8 cellular contexts compared by ENCODE assay signal in genomic region chr3:129650256-129650872, GRCh38. TPM values are rescaled to one million over a fixed set of nuclear protein-coding genes. Genes with fewer than 3 reads are reported as not detected.
DNase-seq lines count a peak whose midpoint lies in the region; ATAC-seq, FAIRE-seq and TF ChIP-seq lines count a peak whose summit lies in the region.

No MANE protein-coding gene starts in this region.

- H2AFZ ChIP-seq in Karpas-422 (ENCODE audit: low read length) (no peak overlapping the region), GM12878 (ENCODE audit: control insufficient read depth, low read depth, low read length) (no peak overlapping the region; the same call in 1 of the 2 replicates)

- DNase-seq in Daoy (ENCODE audit: low read depth) (peak; percentile 71), Karpas-422 (peak; percentile 92), T-helper 1 cell (peak in 4 of 5 donors; percentile 18 to 50 (median 33)), GM12878 (ENCODE audit: low read depth, low spot score) (no peak), iPS-NIHi7 (ENCODE audit: extremely low spot score) (peak; percentile 76)
- DNase-seq in stimulated activated CD4-positive, alpha-beta T cell treated with anti-CD3 and anti-CD28 coated beads, Interleukin-12 subunit alpha, Interleukin-12 subunit beta, amount 100 ng/mL, for 4 hours = peak; percentile 35

- CTCF ChIA-PET in GM12878 (lab: Yijun Ruan, JAX) = interaction anchor here (0.7 to 5.5 kb wide), 15 partner anchors 13 to 295 kb away, joined by 3 to 151 read pairs (median 3); no protein-coding TSS in a partner anchor

- no peaks in the 10 kb centered on the region for H3K9me2 ChIP-seq in Karpas-422 (replicated peaks; ENCODE audit: insufficient read depth, low read length)

- TF ChIP-seq POLR2A in GM12878 (IDR thresholded peaks at IDR 0.05; ENCODE audit: low read depth, low read length) = no peak

- H3K9ac ChIP-seq in Karpas-422 (ENCODE audit: low read length) (peak overlapping the region; percentile 38), GM12878 (ENCODE audit: control insufficient read depth, insufficient read depth, low read length) (no peak overlapping the region)

- WGBS in GM12878 (ENCODE audit: insufficient coverage, insufficient replicate concordance, low lambda C conversion rate, missing lambda C conversion rate) = 18% methylated on average over 7 of the region's 7 CpGs

- peak overlapping the region; percentile 46; the same call in 1 of the 2 replicates for H3K27ac ChIP-seq in Karpas-422 (ENCODE audit: low read length)
- no peak overlapping the region for H3K27ac ChIP-seq in GM12878 (ENCODE audit: control insufficient read depth, insufficient read depth)

- TF ChIP-seq EP300 in GM12878 (IDR thresholded peaks at IDR 0.05; ENCODE audit: borderline replicate concordance in 1 of 2, control insufficient read depth in 1 of 2, low read depth in 2 of 2, low read length in 2 of 2) = no peak

- no peaks in the 10 kb centered on the region for H3K27me3 ChIP-seq in Karpas-422 (ENCODE audit: low read length)
- no peaks in the 10 kb centered on the region for H3K27me3 ChIP-seq in GM12878 (replicated peaks in 1 of 2; ENCODE audit: control insufficient read depth in 2 of 2, insufficient read depth in 2 of 2, low read length in 1 of 2)

- peak; percentile 52 for FAIRE-seq in GM12878 (lab: Jason Lieb, UNC)

- POLR2A ChIA-PET in GM12878 (lab: Charles Lee) = no interaction called here

- in situ Hi-C loops in GM12878 (cut with MboI) = loop anchor here (5.0 kb wide), 2 partner anchors 172 to 282 kb away; no protein-coding TSS in a partner anchor

- no TSS peak for BruUV-seq in GM12878 (replicated peaks; lab: Mats Ljungman, UMichigan)

- peaks cover 8% of the 10 kb centered on the region for H3K79me2 ChIP-seq in Karpas-422 (ENCODE audit: low read length)
- H3K79me2 ChIP-seq in GM12878 (ENCODE audit: control insufficient read depth, insufficient read depth, low read length) = no peaks in the 10 kb centered on the region

- H3K36me3 ChIP-seq in Karpas-422 (ENCODE audit: insufficient read depth, low read length) (no peaks in the 10 kb centered on the region), GM12878 (ENCODE audit: control insufficient read depth in 2 of 2, insufficient read depth in 2 of 2, low read length in 1 of 2) (peaks cover 0 to 3% of the 10 kb centered on the region in 2 experiments; a peak in 1 of 4 replicates)

- peak; percentile 63 to 82 (median 69); a peak in 5 of 6 replicates for TF ChIP-seq CTCF in GM12878 (IDR thresholded peaks at IDR 0.05 in 2 of 3, conservative IDR thresholded peaks at IDR 0.05 in 1 of 3; ENCODE audit: control insufficient read depth in 2 of 3, extremely low read depth in 1 of 3, insufficient read depth in 1 of 3, low read depth in 3 of 3, low read length in 3 of 3)

- RAD21 ChIA-PET in GM12878 (lab: Charles Lee; ENCODE audit: unreplicated experiment) = interaction anchor here (1.4 to 2.2 kb wide), 5 partner anchors 160 to 267 kb away, joined by 4 to 18 read pairs (median 6); no protein-coding TSS in a partner anchor

- H4K20me1 ChIP-seq in Karpas-422 (ENCODE audit: insufficient read depth, low read depth, low read length) (no peaks in the 10 kb centered on the region), GM12878 (ENCODE audit: control insufficient read depth, insufficient read depth) (no peaks in the 10 kb centered on the region)

- intact Hi-C loops in GM12878 (cut with micrococcal nuclease; ENCODE audit: unreplicated experiment) = loop anchor here (1.0 to 10.0 kb wide), 5 partner anchors 175 to 444 kb away; no protein-coding TSS in a partner anchor

- H3K4me1 ChIP-seq in Karpas-422 (ENCODE audit: low read length) = peaks cover 28% of the 10 kb centered on the region
- no peaks in the 10 kb centered on the region for H3K4me1 ChIP-seq in GM12878 (ENCODE audit: control insufficient read depth, insufficient read depth, low read length)

- SMC1A ChIA-PET in GM12878 (lab: Charles Lee; ENCODE audit: uncharacterized antibody, unreplicated experiment) = interaction anchor here (0.6 to 5.1 kb wide), 12 partner anchors 12 to 334 kb away, joined by 3 to 83 read pairs (median 4); no protein-coding TSS in a partner anchor

- H3K4me3 ChIP-seq in Karpas-422 (ENCODE audit: low read length) (peak overlapping the region; percentile 7), GM12878 (no peak overlapping the region)

- ATAC-seq in GM12878 (peak; percentile 85), HG03342 (IDR thresholded peaks at IDR 0.05; ENCODE audit: unreplicated experiment) (no peak), HG03045 (IDR thresholded peaks at IDR 0.05; ENCODE audit: unreplicated experiment) (no peak)

- peak; percentile 89 for TF ChIP-seq RAD21 in GM12878 (IDR thresholded peaks at IDR 0.05; ENCODE audit: insufficient read depth, low read depth, low read length)

- peak overlapping the region; percentile 59 for H3K4me2 ChIP-seq in Karpas-422 (ENCODE audit: low read depth, low read length, poor library complexity, severe bottlenecking)
- H3K4me2 ChIP-seq in GM12878 (ENCODE audit: control insufficient read depth, insufficient read depth) = no peak overlapping the region

- H3K9me3 ChIP-seq in Karpas-422 (ENCODE audit: low read length) = no peaks in the 10 kb centered on the region
- H3K9me3 ChIP-seq in GM12878 (replicated peaks; ENCODE audit: control insufficient read depth, insufficient read depth, low read length) = no peaks in the 10 kb centered on the region

TF ChIP-seq in GM12878, 131 proteins besides CTCF, POLR2A, EP300 and RAD21:
- TF ChIP-seq MEF2A (IDR thresholded peaks at IDR 0.05; ENCODE audit: insufficient read depth, low read depth, low read length) (0 out of 2 replicates have a peak, but pooled peaks have one; percentile 5), EGR1 (IDR thresholded peaks at IDR 0.05; ENCODE audit: borderline replicate concordance in 1 of 2, low read depth in 2 of 2, low read length in 2 of 2) (peak in 1 of 2 experiments; percentile 63; a peak in 1 of 3 replicates), YY1 (IDR thresholded peaks at IDR 0.05; ENCODE audit: low read depth, low read length) (0 out of 2 replicates have a peak, but pooled peaks have one; percentile 36), RBBP5 (conservative IDR thresholded peaks at IDR 0.05) (no peak), SMC3 (IDR thresholded peaks at IDR 0.05; ENCODE audit: borderline replicate concordance, low read length) (peak; percentile 90; the same call in 1 of the 2 replicates)

RNA-seq across cellular contexts. Expression of gene PLXND1, which starts 43.9 kb away (rescaled TPM):
- total RNA-seq in Daoy (2014; rRNA removed; shearing (Covaris generic)) = 9.1 and 12.1 TPM in 2 replicates
- total RNA-seq in Karpas-422 (2014; rRNA removed; shearing (Covaris generic); ENCODE audit: low replicate concordance) = 0.52 TPM in 1 of 2 replicates, not detected in the other
- total RNA-seq in GM12878 (2013; cell fraction: nucleolus; rRNA removed) = 1.1 and 1.7 TPM in 2 replicates
- total RNA-seq in GM12878 (2014; rRNA removed) = 0.16 TPM in 1 of 2 replicates, not detected in the other
- total RNA-seq in GM12878 (2014; rRNA removed; fragmentation: Illumina TruSeq; extraction: Trizol) = not detected in 2 replicates
- 0.66 and 2.3 TPM in 2 replicates for total RNA-seq in GM12878 (2021)
- polyA plus RNA-seq in GM12878 (2011; ENCODE audit: low read depth) = 0.49 TPM
- 0.01 TPM in 1 of 2 replicates, not detected in the other for polyA plus RNA-seq in GM12878 (2011; rRNA removed)
- 0.04 TPM in 1 of 2 replicates, not detected in the other for polyA plus RNA-seq in GM12878 (2011; cell fraction: cytosol; rRNA removed)
- polyA plus RNA-seq in GM12878 (2011; cell fraction: nucleus; rRNA removed) = 0.45 and 0.51 TPM in 2 replicates
- 0.29 and 0.51 TPM in 2 replicates for polyA plus RNA-seq in GM12878 (2012)
- polyA plus RNA-seq in GM12878 (2014; fragmentation: Illumina TruSeq; extraction: Trizol) = not detected in 2 replicates
- polyA plus RNA-seq in GM12878 (2014; fragmentation: Nextera tagmentation; extraction: Ambion mirVana) = not detected
- 0.08 and 0.72 TPM in 2 replicates for polyA plus RNA-seq in GM12878 (2014; rRNA removed)
- not detected for polyA plus RNA-seq in GM12878 (2016; fragmentation: Nextera tagmentation; extraction: Ambion mirVana)
- 0.44 and 0.46 TPM in 2 replicates for polyA minus RNA-seq in GM12878 (2011; rRNA and poly(A)+ RNA removed)
- polyA minus RNA-seq in GM12878 (2011; cell fraction: cytosol; rRNA and poly(A)+ RNA removed) = not detected in 2 replicates
- not detected in 2 replicates for polyA minus RNA-seq in GM12878 (2011; cell fraction: nucleus; rRNA and poly(A)+ RNA removed)
